ENCODE assay signal across 1 cellular context in the genomic region with DNA sequence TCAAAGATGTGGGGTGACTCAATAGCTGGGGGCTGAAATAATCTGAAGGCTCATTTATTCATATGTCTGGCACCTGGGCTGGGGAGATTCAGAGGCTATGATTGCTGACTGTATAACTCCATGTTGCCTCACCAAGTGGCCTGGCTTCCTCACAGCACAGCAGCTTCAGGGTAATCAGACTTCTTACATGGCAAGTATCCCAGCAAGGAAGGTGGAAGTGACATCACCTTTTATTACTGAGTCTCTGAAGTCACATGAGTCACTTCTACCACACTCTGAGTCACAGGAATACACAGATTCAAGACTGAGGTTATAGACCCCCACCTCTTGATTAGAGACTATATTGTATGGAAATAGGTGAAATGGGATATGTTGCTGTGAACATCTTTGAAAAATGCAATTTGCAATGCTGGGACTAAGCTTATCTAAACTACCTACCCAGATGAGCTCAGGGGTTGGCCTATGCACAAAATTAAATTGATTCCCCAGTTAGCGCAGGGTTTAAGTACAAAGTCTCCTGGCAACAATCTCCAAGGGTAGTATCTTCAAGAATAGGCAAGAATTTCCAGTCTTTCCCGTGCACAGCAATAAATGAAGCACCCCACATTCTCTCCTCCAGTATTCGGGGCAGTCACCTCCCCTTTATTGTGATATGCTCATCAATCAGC.
TF ChIP-seq lines count a peak whose summit lies in the region.

No MANE protein-coding gene starts in this region.

TF ChIP-seq in HepG2, 621 proteins besides CTCF, POLR2A, EP300 and RAD21:
- TF ChIP-seq, protein P1, sequence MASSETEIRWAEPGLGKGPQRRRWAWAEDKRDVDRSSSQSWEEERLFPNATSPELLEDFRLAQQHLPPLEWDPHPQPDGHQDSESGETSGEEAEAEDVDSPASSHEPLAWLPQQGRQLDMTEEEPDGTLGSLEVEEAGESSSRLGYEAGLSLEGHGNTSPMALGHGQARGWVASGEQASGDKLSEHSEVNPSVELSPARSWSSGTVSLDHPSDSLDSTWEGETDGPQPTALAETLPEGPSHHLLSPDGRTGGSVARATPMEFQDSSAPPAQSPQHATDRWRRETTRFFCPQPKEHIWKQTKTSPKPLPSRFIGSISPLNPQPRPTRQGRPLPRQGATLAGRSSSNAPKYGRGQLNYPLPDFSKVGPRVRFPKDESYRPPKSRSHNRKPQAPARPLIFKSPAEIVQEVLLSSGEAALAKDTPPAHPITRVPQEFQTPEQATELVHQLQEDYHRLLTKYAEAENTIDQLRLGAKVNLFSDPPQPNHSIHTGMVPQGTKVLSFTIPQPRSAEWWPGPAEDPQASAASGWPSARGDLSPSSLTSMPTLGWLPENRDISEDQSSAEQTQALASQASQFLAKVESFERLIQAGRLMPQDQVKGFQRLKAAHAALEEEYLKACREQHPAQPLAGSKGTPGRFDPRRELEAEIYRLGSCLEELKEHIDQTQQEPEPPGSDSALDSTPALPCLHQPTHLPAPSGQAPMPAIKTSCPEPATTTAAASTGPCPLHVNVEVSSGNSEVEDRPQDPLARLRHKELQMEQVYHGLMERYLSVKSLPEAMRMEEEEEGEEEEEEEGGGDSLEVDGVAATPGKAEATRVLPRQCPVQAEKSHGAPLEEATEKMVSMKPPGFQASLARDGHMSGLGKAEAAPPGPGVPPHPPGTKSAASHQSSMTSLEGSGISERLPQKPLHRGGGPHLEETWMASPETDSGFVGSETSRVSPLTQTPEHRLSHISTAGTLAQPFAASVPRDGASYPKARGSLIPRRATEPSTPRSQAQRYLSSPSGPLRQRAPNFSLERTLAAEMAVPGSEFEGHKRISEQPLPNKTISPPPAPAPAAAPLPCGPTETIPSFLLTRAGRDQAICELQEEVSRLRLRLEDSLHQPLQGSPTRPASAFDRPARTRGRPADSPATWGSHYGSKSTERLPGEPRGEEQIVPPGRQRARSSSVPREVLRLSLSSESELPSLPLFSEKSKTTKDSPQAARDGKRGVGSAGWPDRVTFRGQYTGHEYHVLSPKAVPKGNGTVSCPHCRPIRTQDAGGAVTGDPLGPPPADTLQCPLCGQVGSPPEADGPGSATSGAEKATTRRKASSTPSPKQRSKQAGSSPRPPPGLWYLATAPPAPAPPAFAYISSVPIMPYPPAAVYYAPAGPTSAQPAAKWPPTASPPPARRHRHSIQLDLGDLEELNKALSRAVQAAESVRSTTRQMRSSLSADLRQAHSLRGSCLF (CRISPR knock-in tag; IDR thresholded peaks at IDR 0.05; ENCODE audit: borderline replicate concordance): no peak
- TF ChIP-seq TEAD2 (CRISPR knock-in tag; IDR thresholded peaks at IDR 0.05): no peak
- no peak for TF ChIP-seq ZSCAN25 (CRISPR knock-in tag; IDR thresholded peaks at IDR 0.05)
- TF ChIP-seq NR3C1 (CRISPR knock-in tag; IDR thresholded peaks at IDR 0.05): no peak
- TF ChIP-seq TCF7L2 (IDR thresholded peaks at IDR 0.05; ENCODE audit: low read depth, low read length): no peak
- TF ChIP-seq ZNF790 (CRISPR knock-in tag; IDR thresholded peaks at IDR 0.05; ENCODE audit: borderline replicate concordance): no peak
TF ChIP-seq in HepG2: peak in this region for 0.
